Comparison of ENCODE assay signal across 23 cellular contexts in genomic region chr10:5034588-5034987, GRCh38. TPM values are rescaled to one million over a fixed set of nuclear protein-coding genes. Genes with fewer than 3 reads are reported as not detected.
"Had no signal": no experiment of that assay in that cellular context is flagged by ENCODE, and none has a peak within 500 bp of the region (broad histone marks: within the 10 kb centered on the region; RNA-seq: fewer than 3 reads in every experiment).

No MANE protein-coding gene starts in this region.

- DNase-seq: activated CD4-positive, alpha-beta memory T cell treated with anti-CD3 and anti-CD28 coated beads for 36 hours; activated CD4-positive, alpha-beta T cell treated with anti-CD3 and anti-CD28 coated beads, Interleukin-2, amount 10 ng/mL, durations not matched to agents 7 days and 5 days; activated CD4-positive, CD25-positive, alpha-beta regulatory T cell; activated CD8-positive, alpha-beta memory T cell treated with anti-CD3 and anti-CD28 coated beads for 24 hours; activated gamma-delta T cell; activated naive CD4-positive, alpha-beta T cell treated with anti-CD3 and anti-CD28 coated beads, Interleukin-2, amount 50 U/mL, for 16 hours; activated naive CD8-positive, alpha-beta T cell treated with anti-CD3 and anti-CD28 coated beads, Interleukin-2, amount 10 ng/mL, durations not matched to agents 7 days and 5 days; activated T-cell treated with anti-CD3 and anti-CD28 coated beads, Interleukin-2, amount 50 U/mL, for 4 hours; aorta; Karpas-422; NCI-H1105 treated with DMSO at 0.1 percent for 48 hours; NCI-H1436 treated with DMSO at 0.1 percent for 48 hours; NCI-H187; NCI-H2081; NCI-H510A treated with DMSO at 0.1 percent for 48 hours; NCI-H69; PC-3; SHP77 treated with DMSO at 0.1 percent for 48 hours; T-helper 9 cell had no signal

- H3K4me1 Mint-ChIP-seq: activated CD4-positive, alpha-beta T cell treated with anti-CD3 and anti-CD28 coated beads, Interleukin-2, amount 10 ng/mL, durations not matched to agents 7 days and 5 days; activated naive CD8-positive, alpha-beta T cell treated with anti-CD3 and anti-CD28 coated beads, Interleukin-2, amount 10 ng/mL, durations not matched to agents 7 days and 5 days; activated T-helper 17 cell treated with anti-CD3 and anti-CD28 coated beads, Interleukin-2, amount 50 U/mL, for 72 hours; central memory CD8-positive, alpha-beta T cell had no signal

- ATAC-seq: activated T-cell treated with anti-CD3 and anti-CD28 coated beads, Interleukin-2, amount 50 U/mL, for 4 hours; activated T-helper 17 cell treated with anti-CD3 and anti-CD28 coated beads, Interleukin-2, amount 50 U/mL, for 72 hours; PC-3 had no signal

- H3K27ac Mint-ChIP-seq: activated CD4-positive, alpha-beta memory T cell treated with anti-CD3 and anti-CD28 coated beads for 36 hours; activated CD4-positive, alpha-beta T cell treated with anti-CD3 and anti-CD28 coated beads, Interleukin-2, amount 10 ng/mL, durations not matched to agents 7 days and 5 days; activated naive CD8-positive, alpha-beta T cell treated with anti-CD3 and anti-CD28 coated beads, Interleukin-2, amount 10 ng/mL, durations not matched to agents 7 days and 5 days; activated T-helper 17 cell treated with anti-CD3 and anti-CD28 coated beads, Interleukin-2, amount 50 U/mL, for 72 hours; T-helper 1 cell treated with Interleukin-12 subunit alpha and Interleukin-12 subunit beta and Interleukin-4 antibody, amounts not matched to agents 30 μg/mL and 1 μg/mL, for 36 hours had no signal

- H3K4me3 Mint-ChIP-seq: activated CD4-positive, alpha-beta memory T cell treated with anti-CD3 and anti-CD28 coated beads for 36 hours; activated CD4-positive, alpha-beta T cell treated with anti-CD3 and anti-CD28 coated beads, Interleukin-2, amount 10 ng/mL, durations not matched to agents 7 days and 5 days; activated naive CD8-positive, alpha-beta T cell treated with anti-CD3 and anti-CD28 coated beads, Interleukin-2, amount 10 ng/mL, durations not matched to agents 7 days and 5 days; activated T-cell treated with anti-CD3 and anti-CD28 coated beads, Interleukin-2, amount 50 U/mL, for 4 hours; activated T-helper 17 cell treated with anti-CD3 and anti-CD28 coated beads, Interleukin-2, amount 50 U/mL, for 72 hours; central memory CD8-positive, alpha-beta T cell; T-helper 1 cell treated with Interleukin-12 subunit alpha and Interleukin-12 subunit beta and Interleukin-4 antibody, amounts not matched to agents 30 μg/mL and 1 μg/mL, for 36 hours had no signal

- H3K36me3 Mint-ChIP-seq: activated CD4-positive, alpha-beta memory T cell treated with anti-CD3 and anti-CD28 coated beads for 36 hours; activated naive CD8-positive, alpha-beta T cell treated with anti-CD3 and anti-CD28 coated beads, Interleukin-2, amount 10 ng/mL, durations not matched to agents 7 days and 5 days had no signal

RNA-seq across cellular contexts. Expression of gene AKR1C2, which starts 30.9 kb away (rescaled TPM):
- total RNA-seq: activated naive CD8-positive, alpha-beta T cell treated with anti-CD3 and anti-CD28 coated beads, Interleukin-2, amount 10 ng/mL, durations not matched to agents 7 days and 5 days; activated T-helper 17 cell treated with anti-CD3 and anti-CD28 coated beads, Interleukin-2, amount 50 U/mL, for 72 hours; SK-MEL-5 had no signal

RNA-seq across cellular contexts. Expression of gene AKR1C3, which starts 59.6 kb away (rescaled TPM):
- total RNA-seq: SK-MEL-5 had no signal
